In the genomic region with DNA sequence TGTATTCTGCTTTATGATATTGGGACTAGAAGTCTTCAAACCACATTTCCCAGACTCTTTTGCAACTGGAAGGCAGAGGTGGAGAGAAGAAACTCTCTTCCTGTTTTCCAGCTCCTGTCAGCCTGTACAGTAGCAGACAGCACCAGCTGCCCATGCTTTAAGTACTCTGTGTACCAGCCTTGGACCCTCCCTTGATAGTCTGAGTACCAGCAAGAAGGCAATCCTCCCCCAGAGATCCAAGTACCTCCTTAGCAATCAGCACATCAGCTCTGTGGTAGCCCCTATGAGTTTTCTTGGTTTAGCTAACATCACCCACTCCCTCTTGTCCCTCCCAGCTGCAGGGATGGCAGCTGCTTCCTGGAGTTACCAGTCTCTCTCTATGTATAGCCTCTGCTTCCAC, we compare ENCODE assay signal across 20 cellular contexts.
"Had no signal": no experiment of that assay in that cellular context is flagged by ENCODE, and none has a peak within 500 bp of the region (broad histone marks: within the 10 kb centered on the region; RNA-seq: fewer than 3 reads in every experiment).

No MANE protein-coding gene starts in this region.

- H3K27me3 ChIP-seq: dorsolateral prefrontal cortex, hepatocyte, pancreas, right lobe of liver, spleen, testis, tibial nerve had no signal

- ATAC-seq: left cardiac atrium; stimulated activated memory B cell treated with anti-CD40 and anti-IgM and Interleukin-4, amounts not matched to agents 10 μg/mL and 1 μg/mL and 100 μg/mL, for 72 hours had no signal

- H3K27ac ChIP-seq: hepatocyte, left ventricle myocardium inferior, pancreas, right lobe of liver, spleen, testis, tibial nerve had no signal

- H3K4me1 ChIP-seq: pancreas, right lobe of liver, spleen, testis had no signal

- H3K4me3 ChIP-seq: dorsolateral prefrontal cortex, hepatocyte, left ventricle myocardium inferior, pancreas, right lobe of liver, spleen, testis, tibial nerve had no signal

- H3K36me3 ChIP-seq: pancreas, right lobe of liver, spleen, tibial nerve had no signal

- H2AFZ ChIP-seq: hepatocyte had no signal

- H3K4me2 ChIP-seq: hepatocyte had no signal

- H3K9me3 ChIP-seq: left ventricle myocardium inferior, pancreas, right lobe of liver, spleen, testis, tibial nerve had no signal

- DNase-seq: cortex of kidney; effector CD8-positive, alpha-beta T cell; foreskin melanocyte; kidney; left cardiac atrium; left ventricle myocardium inferior; mesendoderm; naive B cell; occipital lobe; pancreas; right lobe of liver; spleen; stimulated activated CD4-positive, alpha-beta T cell treated with anti-CD3 and anti-CD28 coated beads, Interleukin-15, amount 100 ng/mL, for 24 hours; stimulated activated CD4-positive, alpha-beta T cell treated with anti-CD3 and anti-CD28 coated beads, Interleukin-1b, Interleukin-23, amount 100 ng/mL, for 48 hours; stimulated activated CD4-positive, alpha-beta T cell treated with anti-CD3 and anti-CD28 coated beads, Interleukin-4, amount 100 ng/mL, for 24 hours; testis had no signal
